ENCODE assay signal across 25 cellular contexts in the genomic region with DNA sequence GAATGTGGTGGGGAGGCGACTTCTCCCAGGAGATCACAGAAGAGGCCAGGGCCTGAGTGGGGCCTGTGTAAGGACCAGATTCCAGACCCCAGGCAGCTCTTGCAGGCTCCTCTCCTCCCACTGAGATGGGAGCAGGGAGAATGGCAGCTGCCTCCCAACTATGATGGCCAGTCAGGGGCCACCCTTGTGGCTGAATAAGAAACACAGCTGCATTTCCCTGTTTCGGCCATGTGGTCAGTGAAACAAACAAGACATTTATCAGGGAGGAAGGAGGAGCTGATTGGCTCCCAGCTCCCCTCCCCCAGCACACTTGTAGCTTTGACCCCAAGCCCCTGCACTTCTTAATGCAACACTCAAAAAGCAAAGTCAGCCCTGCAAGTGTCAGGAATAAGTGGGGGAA.
A peak's percentile ranks its signal among the peaks of the same experiment; 100 is the strongest.
DNase-seq lines count a peak whose midpoint lies in the region; ATAC-seq and TF ChIP-seq lines count a peak whose summit lies in the region.
"Had no signal": no experiment of that assay in that cellular context is flagged by ENCODE, and none has a peak within 500 bp of the region (broad histone marks: within the 10 kb centered on the region; RNA-seq: fewer than 3 reads in every experiment).

No MANE protein-coding gene starts in this region.

- TF ChIP-seq CTCF in GM13977 (IDR thresholded peaks at IDR 0.05; ENCODE audit: extremely low read depth, insufficient read depth, missing control alignments): no peak

- ATAC-seq in GM19452 (IDR thresholded peaks at IDR 0.05; ENCODE audit: unreplicated experiment): no peak
- ATAC-seq in left cardiac atrium: no peak
- ATAC-seq: activated naive CD8-positive, alpha-beta T cell treated with anti-CD3 and anti-CD28 coated beads, Interleukin-2, amount 50 U/mL, for 24 hours; left lobe of liver; mucosa of descending colon; upper lobe of right lung; WTC11 had no signal

- intact Hi-C loops in left cardiac atrium (cut with DNase I): no loop called here

- H3K36me3 ChIP-seq in BLaER1 treated with 17β-estradiol and CSF1 and Interleukin-3, amounts not matched to agents 10 nM and 100 nM: no peaks in the 10 kb centered on the region
- H3K36me3 ChIP-seq: MG63, right atrium auricular region, stomach, upper lobe of right lung had no signal

- H4K20me1 ChIP-seq in BLaER1 treated with 17β-estradiol and CSF1 and Interleukin-3, amounts not matched to agents 10 nM and 100 nM: no peaks in the 10 kb centered on the region

- H3K4me3 ChIP-seq in BLaER1 treated with 17β-estradiol and CSF1 and Interleukin-3, amounts not matched to agents 10 nM and 100 nM: no peak overlapping the region
- H3K4me3 ChIP-seq: GM23248, MG63, mucosa of descending colon, right atrium auricular region, stomach, upper lobe of right lung had no signal

- no peaks in the 10 kb centered on the region for H3K27me3 ChIP-seq in BLaER1 treated with 17β-estradiol and CSF1 and Interleukin-3, amounts not matched to agents 10 nM and 100 nM
- H3K27me3 ChIP-seq: MG63, right atrium auricular region, upper lobe of right lung had no signal

- no peak overlapping the region for H3K27ac ChIP-seq in BLaER1 treated with 17β-estradiol and CSF1 and Interleukin-3, amounts not matched to agents 10 nM and 100 nM
- H3K27ac ChIP-seq: GM23248, HL-60, right atrium auricular region, stomach, upper lobe of right lung had no signal

- in situ Hi-C loops in SK-MEL-5 (cut with HindIII; ENCODE audit: low pct_unique_long_range_greater_than_20kb, low sequenced_read_pairs): no loop called here
- in situ Hi-C loops in GM13977 (cut with MboI; ENCODE audit: low pct_unique_long_range_greater_than_20kb, low sequenced_read_pairs, unreplicated experiment): no loop called here

- peaks cover 0 to 59% (median 45%) of the 10 kb centered on the region in 10 experiments; a peak in 18 of 20 replicates for H3K4me1 ChIP-seq in BLaER1 treated with 17β-estradiol and CSF1 and Interleukin-3, amounts not matched to agents 10 nM and 100 nM
- H3K4me1 ChIP-seq: right atrium auricular region, stomach, upper lobe of right lung had no signal

- peak; percentile 26 for DNase-seq in SK-MEL-5 (ENCODE audit: low read depth, low spot score)
- DNase-seq in kidney tubule cell (ENCODE audit: low spot score): peak; percentile 6
- DNase-seq in occipital lobe (lab: John Stamatoyannopoulos, UW): peak; percentile 8
- DNase-seq in left cardiac atrium: no peak
- no peak for DNase-seq in GM13977 (ENCODE audit: low spot score)
- DNase-seq in HPDE6-E6E7 (ENCODE audit: extremely low spot score): no peak
- DNase-seq: activated CD4-positive, alpha-beta memory T cell treated with anti-CD3 and anti-CD28 coated beads, Interleukin-2, amount 10 ng/mL, durations not matched to agents 7 days and 5 days; activated gamma-delta T cell; activated naive CD8-positive, alpha-beta T cell treated with anti-CD3 and anti-CD28 coated beads, Interleukin-2, amount 50 U/mL, for 24 hours; CD4-positive, CD25-positive, alpha-beta regulatory T cell; cortex of kidney; GM23248; MG63; mucosa of descending colon; NCI-H1436; NCI-H524 treated with DMSO at 0.1 percent for 48 hours; stimulated activated CD4-positive, alpha-beta T cell treated with anti-CD3 and anti-CD28 coated beads, Interleukin-12 subunit alpha, Interleukin-12 subunit beta, amount 100 ng/mL, for 4 hours; stomach; upper lobe of right lung had no signal

- H3K9ac ChIP-seq in BLaER1 treated with 17β-estradiol and CSF1 and Interleukin-3, amounts not matched to agents 10 nM and 100 nM: no peak overlapping the region
- H3K9ac ChIP-seq: GM23248 had no signal

- no peaks in the 10 kb centered on the region for H3K9me3 ChIP-seq in BLaER1 treated with 17β-estradiol and CSF1 and Interleukin-3, amounts not matched to agents 10 nM and 100 nM (replicated peaks in 1 of 11)
- H3K9me3 ChIP-seq: MG63, mucosa of descending colon, right atrium auricular region, stomach, upper lobe of right lung had no signal

- peak overlapping the region in 7 of 11 experiments; percentile 4 to 88 (median 33); a peak in 10 of 22 replicates for H3K4me2 ChIP-seq in BLaER1 treated with 17β-estradiol and CSF1 and Interleukin-3, amounts not matched to agents 10 nM and 100 nM

Comparison
In these comparisons a context has a peak if more than half of its experiments do, and no peak if none do; other contexts are left out.
1. DNase-seq: peak in SK-MEL-5 (single experiment), kidney tubule cell (single experiment) and occipital lobe (single experiment); none in left cardiac atrium (single experiment), GM13977 (single experiment) and HPDE6-E6E7 (single experiment).